Comparison of ENCODE assay signal across 10 cellular contexts in the genomic region with DNA sequence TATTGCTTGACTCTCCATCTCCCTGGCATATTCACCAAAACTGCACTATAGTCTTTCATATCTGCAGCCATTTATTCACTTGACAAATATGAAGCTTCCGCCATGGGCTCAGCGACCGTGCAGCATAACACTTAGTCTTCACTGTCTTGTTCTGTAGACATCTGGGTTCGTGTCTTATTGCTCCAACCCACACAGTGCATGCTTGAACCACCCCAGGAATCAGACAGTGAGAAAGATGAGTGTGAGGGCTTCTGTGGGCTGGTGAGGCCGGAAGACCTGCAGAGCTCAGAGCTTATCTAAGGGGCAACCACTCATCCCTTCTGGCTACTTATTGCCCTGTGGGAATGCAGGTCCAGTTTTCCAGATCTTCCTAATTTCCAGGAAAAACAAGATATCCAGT. TPM values are rescaled to one million over a fixed set of nuclear protein-coding genes. Genes with fewer than 3 reads are reported as not detected.
"Had no signal": no experiment of that assay in that cellular context is flagged by ENCODE, and none has a peak within 500 bp of the region (broad histone marks: within the 10 kb centered on the region; RNA-seq: fewer than 3 reads in every experiment).

No MANE protein-coding gene starts in this region.

- H3K27ac ChIP-seq: GM23248, HL-60 had no signal

- H3K4me3 ChIP-seq: GM23248, HAP-1 had no signal

- H3K9me3 ChIP-seq: HAP-1 had no signal

- H3K4me3 Mint-ChIP-seq: HFFc6, IgD-negative memory B cell had no signal

- H3K36me3 ChIP-seq: HAP-1 had no signal

- H3K9ac ChIP-seq: GM23248 had no signal

- H2AFZ ChIP-seq: GM23248 had no signal

- H3K4me1 Mint-ChIP-seq: IgD-negative memory B cell had no signal

- H3K4me1 ChIP-seq: HAP-1 had no signal

- H3K9me3 Mint-ChIP-seq: HFFc6, IgD-negative memory B cell had no signal

- DNase-seq: GM23248, GOT3, H7, HFFc6, KBM-7 had no signal

- H3K36me3 Mint-ChIP-seq: IgD-negative memory B cell had no signal

- ATAC-seq: HCT116 had no signal

- H3K27ac Mint-ChIP-seq: HFFc6, IgD-negative memory B cell had no signal

RNA-seq across cellular contexts. Expression of a gene that starts 19.9 kb away (rescaled TPM):
- total RNA-seq: HT1080 had no signal
